Comparison of ENCODE assay signal across 29 cellular contexts in the genomic region with DNA sequence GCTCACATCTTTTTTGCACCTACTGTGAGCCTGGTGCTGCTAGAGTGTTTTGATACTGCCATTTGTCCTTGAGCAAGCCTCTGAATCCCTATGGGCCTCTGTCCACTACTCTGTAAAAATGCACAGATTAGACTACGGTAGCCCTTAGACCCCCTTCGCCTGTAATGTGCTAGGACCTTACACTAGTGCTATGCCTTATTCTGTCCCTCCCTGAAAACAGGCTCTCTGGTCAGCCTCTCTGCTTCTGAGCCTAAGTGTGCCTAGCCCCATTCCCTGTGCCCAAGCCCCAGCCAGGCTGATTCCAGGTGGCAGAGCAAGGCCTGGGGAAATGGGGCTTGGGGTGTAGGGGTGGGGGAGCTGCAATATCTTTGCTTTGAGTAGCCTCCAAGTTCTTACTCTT. TPM values are rescaled to one million over a fixed set of nuclear protein-coding genes. Genes with fewer than 3 reads are reported as not detected.
A peak's percentile ranks its signal among the peaks of the same experiment; 100 is the strongest.
DNase-seq lines count a peak whose midpoint lies in the region; ATAC-seq, FAIRE-seq and TF ChIP-seq lines count a peak whose summit lies in the region.
"Had no signal": no experiment of that assay in that cellular context is flagged by ENCODE, and none has a peak within 500 bp of the region (broad histone marks: within the 10 kb centered on the region; RNA-seq: fewer than 3 reads in every experiment).

No MANE protein-coding gene starts in this region.

- no peak overlapping the region for H3K4me3 ChIP-seq in RWPE2 (ENCODE audit: severe bottlenecking)
- H3K4me3 ChIP-seq: ascending aorta; BLaER1 treated with 17β-estradiol and CSF1 and Interleukin-3, amounts not matched to agents 10 nM and 100 nM; dorsolateral prefrontal cortex; prostate gland had no signal

- no peak overlapping the region for H3K27ac ChIP-seq in RWPE2 (ENCODE audit: poor library complexity, severe bottlenecking)
- H3K27ac ChIP-seq: dorsolateral prefrontal cortex, HL-60, prostate gland had no signal

- H3K27me3 ChIP-seq in RWPE2 (ENCODE audit: insufficient read depth, poor library complexity, severe bottlenecking), result no peaks in the 10 kb centered on the region
- H3K27me3 ChIP-seq: ascending aorta; BLaER1 treated with 17β-estradiol and CSF1 and Interleukin-3, amounts not matched to agents 10 nM and 100 nM; dorsolateral prefrontal cortex had no signal

- peaks cover 12% of the 10 kb centered on the region for H3K4me1 Mint-ChIP-seq in stimulated activated naive CD8-positive, alpha-beta T cell treated with anti-CD3 and anti-CD28 coated beads, Interleukin-15, amount 100 ng/mL, for 72 hours

- H3K9me3 Mint-ChIP-seq in stimulated activated naive CD8-positive, alpha-beta T cell treated with anti-CD3 and anti-CD28 coated beads, Interleukin-15, amount 100 ng/mL, for 72 hours, result no peaks in the 10 kb centered on the region
- H3K9me3 Mint-ChIP-seq: activated naive CD8-positive, alpha-beta T cell treated with anti-CD3 and anti-CD28 coated beads, Interleukin-2, amount 10 ng/mL, durations not matched to agents 7 days and 5 days; immature natural killer cell; stimulated activated naive CD8-positive, alpha-beta T cell treated with anti-CD3 and anti-CD28 coated beads, Interleukin-15, Interleukin-2, amounts not matched to agents 100 ng/mL and 50 ng/mL, for 24 hours had no signal

- no peak for DNase-seq in stimulated activated naive CD8-positive, alpha-beta T cell treated with anti-CD3 and anti-CD28 coated beads, Interleukin-15, amount 100 ng/mL, for 72 hours
- no peak for DNase-seq in stimulated activated naive CD8-positive, alpha-beta T cell treated with anti-CD3 and anti-CD28 coated beads, Interleukin-15, Interleukin-2, amounts not matched to agents 100 U/mL and 50 U/mL, for 24 hours
- DNase-seq in RWPE2 (ENCODE audit: low spot score), result no peak
- no peak for DNase-seq in hippocampal formation (lab: John Stamatoyannopoulos, UW)
- DNase-seq in urothelium cell line (ENCODE audit: low spot score), result no peak
- DNase-seq in ureter (ENCODE audit: low spot score), result no peak
- DNase-seq: activated CD4-positive, alpha-beta T cell treated with anti-CD3 and anti-CD28 coated beads, Interleukin-2, amount 50 U/mL, for 1 hour; activated effector memory CD4-positive, alpha-beta T cell treated with Interleukin-2 at 50 U/mL for 16 hours; activated naive CD8-positive, alpha-beta T cell treated with anti-CD3 and anti-CD28 coated beads, Interleukin-2, amount 10 ng/mL, durations not matched to agents 7 days and 5 days; DMS79 treated with DMSO at 0.1 percent for 48 hours; dorsolateral prefrontal cortex; hypothalamus; immature natural killer cell; Kasumi-1; NCI-H146; NCI-H446 treated with DMSO at 0.1 percent for 48 hours; NCI-H82; stimulated activated CD4-positive, alpha-beta T cell treated with anti-CD3 and anti-CD28 coated beads, Interleukin-4, amount 100 ng/mL, for 24 hours; T1000 had no signal

- peak overlapping the region in 1 of 2 donors; percentile 74 for H3K27ac Mint-ChIP-seq in stimulated activated naive CD8-positive, alpha-beta T cell treated with anti-CD3 and anti-CD28 coated beads, Interleukin-15, amount 100 ng/mL, for 72 hours
- H3K27ac Mint-ChIP-seq: activated naive CD8-positive, alpha-beta T cell treated with anti-CD3 and anti-CD28 coated beads, Interleukin-2, amount 10 ng/mL, durations not matched to agents 7 days and 5 days; stimulated activated naive CD8-positive, alpha-beta T cell treated with anti-CD3 and anti-CD28 coated beads, Interleukin-15, Interleukin-2, amounts not matched to agents 100 ng/mL and 50 ng/mL, for 24 hours had no signal

- no peak overlapping the region for H3K4me3 Mint-ChIP-seq in stimulated activated naive CD8-positive, alpha-beta T cell treated with anti-CD3 and anti-CD28 coated beads, Interleukin-15, amount 100 ng/mL, for 72 hours
- H3K4me3 Mint-ChIP-seq: activated naive CD8-positive, alpha-beta T cell treated with anti-CD3 and anti-CD28 coated beads, Interleukin-2, amount 10 ng/mL, durations not matched to agents 7 days and 5 days; immature natural killer cell; stimulated activated naive CD8-positive, alpha-beta T cell treated with anti-CD3 and anti-CD28 coated beads, Interleukin-15, Interleukin-2, amounts not matched to agents 100 ng/mL and 50 ng/mL, for 24 hours had no signal

- ATAC-seq in stimulated activated naive CD8-positive, alpha-beta T cell treated with anti-CD3 and anti-CD28 coated beads, Interleukin-15, amount 100 ng/mL, for 72 hours, result peak; percentile 48
- ATAC-seq in stimulated activated naive CD8-positive, alpha-beta T cell treated with anti-CD3 and anti-CD28 coated beads, Interleukin-15, Interleukin-2, amounts not matched to agents 100 U/mL and 50 U/mL, for 24 hours, result no peak
- ATAC-seq in RWPE2 (ENCODE audit: low read depth) (peak; percentile 26; the same call in 2 of the 3 replicates), esophagus mucosa (peak; percentile 43), HG03097 (IDR thresholded peaks at IDR 0.05; ENCODE audit: low FRiP score, unreplicated experiment) (no peak)
- ATAC-seq: sciatic nerve had no signal

- peaks cover 15% of the 10 kb centered on the region for H3K36me3 ChIP-seq in RWPE2 (ENCODE audit: low read depth)
- H3K36me3 ChIP-seq: prostate gland had no signal

- H3K4me1 ChIP-seq in RWPE2 (ENCODE audit: insufficient read depth, poor library complexity, severe bottlenecking), result no peaks in the 10 kb centered on the region
- H3K4me1 ChIP-seq: prostate gland had no signal

- no peak for FAIRE-seq in urothelium cell line (lab: Jason Lieb, UNC)

- no peak for TF ChIP-seq CTCF in RWPE2 (IDR thresholded peaks at IDR 0.05; ENCODE audit: poor library complexity, severe bottlenecking)

- H3K27me3 Mint-ChIP-seq in stimulated activated naive CD8-positive, alpha-beta T cell treated with anti-CD3 and anti-CD28 coated beads, Interleukin-15, amount 100 ng/mL, for 72 hours, result no peaks in the 10 kb centered on the region
- H3K27me3 Mint-ChIP-seq: activated naive CD8-positive, alpha-beta T cell treated with anti-CD3 and anti-CD28 coated beads, Interleukin-2, amount 10 ng/mL, durations not matched to agents 7 days and 5 days; stimulated activated naive CD8-positive, alpha-beta T cell treated with anti-CD3 and anti-CD28 coated beads, Interleukin-15, Interleukin-2, amounts not matched to agents 100 ng/mL and 50 ng/mL, for 24 hours had no signal

- H3K9me3 ChIP-seq in RWPE2 (ENCODE audit: severe bottlenecking), result no peaks in the 10 kb centered on the region
- H3K9me3 ChIP-seq: ascending aorta; BLaER1 treated with 17β-estradiol and CSF1 and Interleukin-3, amounts not matched to agents 10 nM and 100 nM; prostate gland had no signal

RNA-seq across cellular contexts. Expression of gene HMGB1, which starts 10.7 kb away (rescaled TPM):
- total RNA-seq in esophagus mucosa, result 271 TPM
- total RNA-seq in ureter, result 273 TPM

RNA-seq across cellular contexts. Expression of gene UBE2L5, which starts 32.7 kb away (rescaled TPM):
- not detected for total RNA-seq in esophagus mucosa
- not detected for total RNA-seq in ureter
- total RNA-seq: activated naive CD8-positive, alpha-beta T cell treated with anti-CD3 and anti-CD28 coated beads, Interleukin-2, amount 10 ng/mL, durations not matched to agents 7 days and 5 days; ascending aorta; cardiac septum; fibroblast of lung had no signal

Comparison
In these comparisons a context has a peak if more than half of its experiments do, and no peak if none do; other contexts are left out.
1. ATAC-seq: peak in stimulated activated naive CD8-positive, alpha-beta T cell treated with anti-CD3 and anti-CD28 coated beads, Interleukin-15, amount 100 ng/mL, for 72 hours (single experiment), RWPE2 (single experiment) and esophagus mucosa (single experiment); none in stimulated activated naive CD8-positive, alpha-beta T cell treated with anti-CD3 and anti-CD28 coated beads, Interleukin-15, Interleukin-2, amounts not matched to agents 100 U/mL and 50 U/mL, for 24 hours (single experiment) and HG03097 (single experiment).